ENCODE assay signal across 19 cellular contexts in genomic region chr14:50355692-50356091, GRCh38.
"Had no signal": no experiment of that assay in that cellular context is flagged by ENCODE, and none has a peak within 500 bp of the region (broad histone marks: within the 10 kb centered on the region; RNA-seq: fewer than 3 reads in every experiment).

No MANE protein-coding gene starts in this region.

- H3K9me3 ChIP-seq: SJSA1 had no signal

- H3K4me3 ChIP-seq: SJSA1, SK-N-MC had no signal

- H3K27me3 ChIP-seq: SJSA1 had no signal

- ATAC-seq: Panc1, Right ventricle myocardium inferior had no signal

- DNase-seq: KBM-7, NCI-H1092, NCI-H1105 treated with DMSO at 0.1 percent for 48 hours, NCI-H1417 treated with DMSO at 0.1 percent for 48 hours, NCI-H146, NCI-H1694 treated with DMSO at 0.1 percent for 48 hours, NCI-H1930, NCI-H2081 treated with DMSO at 0.1 percent for 48 hours, NCI-H2171, NCI-H345, NCI-H446 treated with DMSO at 0.1 percent for 48 hours, NCI-H524, NCI-H526 treated with DMSO at 0.1 percent for 48 hours, NCI-H774, SIG-M5 had no signal

- H3K36me3 ChIP-seq: SJSA1 had no signal

- H3K27ac ChIP-seq: SJSA1, SK-N-MC had no signal
